8 cellular contexts compared by ENCODE assay signal in the genomic region with DNA sequence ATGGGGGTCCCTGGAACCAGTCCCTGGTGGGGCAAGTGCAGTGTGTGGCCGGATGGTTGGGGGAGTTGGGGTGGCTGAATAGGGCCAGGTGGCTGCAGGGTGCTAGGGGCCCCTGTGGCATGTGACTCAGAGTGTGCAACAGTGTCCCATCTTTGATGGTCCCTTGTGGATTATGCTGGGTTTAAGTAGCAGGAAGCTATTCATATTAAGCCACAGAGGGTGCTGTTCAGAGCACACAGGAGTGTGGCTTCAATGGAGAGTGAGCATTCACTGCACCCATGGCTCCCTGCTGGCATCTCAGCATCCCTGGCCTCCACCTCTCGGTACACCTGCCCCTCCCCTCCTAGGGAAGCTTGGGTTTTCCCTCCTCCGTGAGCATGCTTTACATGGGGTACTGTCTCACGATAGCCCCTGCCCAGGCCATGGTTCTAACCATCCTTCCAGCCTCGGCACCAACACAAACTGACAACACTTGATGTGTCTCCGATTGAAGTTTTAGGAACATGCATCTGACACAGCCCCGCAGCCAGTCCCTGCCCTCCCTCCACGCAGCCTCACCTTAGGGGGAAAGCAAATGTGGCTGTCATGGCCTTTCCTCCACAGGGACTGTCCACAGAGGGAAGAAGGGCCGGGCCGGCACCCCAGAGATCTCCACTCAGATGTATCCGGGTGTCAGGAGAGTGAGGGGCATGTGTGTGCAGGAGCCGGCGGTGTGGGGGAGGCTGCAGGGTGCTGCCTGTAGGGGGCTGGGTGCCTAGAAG. TPM values are rescaled to one million over a fixed set of nuclear protein-coding genes. Genes with fewer than 3 reads are reported as not detected.
DNase-seq lines count a peak whose midpoint lies in the region; ATAC-seq and TF ChIP-seq lines count a peak whose summit lies in the region.

No MANE protein-coding gene starts in this region.

- H3K4me3 ChIP-seq in DOHH2 (ENCODE audit: low read length) (no peak overlapping the region), heart left ventricle (no peak overlapping the region)

- H3K79me2 ChIP-seq in DOHH2 (ENCODE audit: control insufficient read depth, low read length), result no peaks in the 10 kb centered on the region

- 0 out of 2 replicates have a peak overlapping the region, but pooled peaks have one; percentile 9 for H3K4me2 ChIP-seq in DOHH2 (ENCODE audit: low read length)

- H4K20me1 ChIP-seq in DOHH2 (ENCODE audit: control insufficient read depth, insufficient read depth, low read depth, low read length), result no peaks in the 10 kb centered on the region

- intact Hi-C loops in heart left ventricle (cut with DNase I), result no loop called here
- intact Hi-C loops in Calu3 (cut with micrococcal nuclease; ENCODE audit: unreplicated experiment), result no loop called here

- H3K9me3 ChIP-seq in DOHH2 (ENCODE audit: control insufficient read depth, insufficient read depth, low read length) (no peaks in the 10 kb centered on the region), heart left ventricle (peaks cover 0 to 4% (median 0%) of the 10 kb centered on the region in 12 donors)

- H3F3A ChIP-seq in DOHH2 (ENCODE audit: control insufficient read depth, insufficient read depth), result 0 out of 2 replicates have a peak, but pooled peaks cover 2% of the 10 kb centered on the region

- CTCF ChIA-PET in Calu3 (lab: Charles Lee), result no interaction called here

- peaks cover 18% of the 10 kb centered on the region for H3K36me3 Mint-ChIP-seq in Calu3 (ENCODE audit: insufficient read depth, unreplicated experiment)

- peaks cover 2% of the 10 kb centered on the region for H3K9me3 Mint-ChIP-seq in Calu3 (ENCODE audit: low read depth, unreplicated experiment)

- H3K36me3 ChIP-seq in DOHH2 (ENCODE audit: control insufficient read depth, low read length) (no peaks in the 10 kb centered on the region), heart left ventricle (peaks cover 0 to 41% (median 35%) of the 10 kb centered on the region in 9 donors)

- no peaks in the 10 kb centered on the region for H3K9me2 ChIP-seq in DOHH2 (replicated peaks; ENCODE audit: control insufficient read depth, low read length)

- ATAC-seq in HG03108 (IDR thresholded peaks at IDR 0.05; ENCODE audit: unreplicated experiment) (peak; percentile 75), heart left ventricle (peak in 3 of 4 donors; percentile 7 to 8 (median 8))

- peaks cover 18% of the 10 kb centered on the region for H3K4me1 Mint-ChIP-seq in Calu3 (ENCODE audit: low read depth, unreplicated experiment)

- H3K27me3 ChIP-seq in DOHH2 (ENCODE audit: control insufficient read depth, low read length) (peaks cover 15% of the 10 kb centered on the region), heart left ventricle (no peaks in the 10 kb centered on the region)

- 34 to 54% (median 43%) methylated on average over 13 of the region's 13 CpGs for WGBS in heart left ventricle, 4 donors

- H3K27ac Mint-ChIP-seq in Calu3 (ENCODE audit: unreplicated experiment), result no peak overlapping the region

- BruUV-seq in Calu3 (replicated peaks; lab: Mats Ljungman, UMichigan), result no TSS peak

- no peak for TF ChIP-seq POLR2A in heart left ventricle (IDR thresholded peaks at IDR 0.05)

- peak; percentile 52 for DNase-seq in GM19238 (ENCODE audit: insufficient read length, low spot score)
- DNase-seq in SK-N-DZ (ENCODE audit: low spot score), result peak; percentile 44
- DNase-seq in heart left ventricle, result peak in 3 of 5 donors; percentile 23 to 60 (median 23)
- no peak for DNase-seq in Calu3
- DNase-seq in epidermal melanocyte (ENCODE audit: insufficient read length, low spot score), result no peak
- DNase-seq in C1 segment of cervical spinal cord (lab: John Stamatoyannopoulos, UW), result no peak

- H3K4me1 ChIP-seq in DOHH2 (ENCODE audit: control insufficient read depth, low read length) (peaks cover 18% of the 10 kb centered on the region), heart left ventricle (peaks cover 0 to 54% (median 10%) of the 10 kb centered on the region in 12 donors)

- no peaks in the 10 kb centered on the region for H3K27me3 Mint-ChIP-seq in Calu3 (ENCODE audit: unreplicated experiment)

- H3K4me3 Mint-ChIP-seq in Calu3 (ENCODE audit: low read depth, unreplicated experiment), result no peak overlapping the region

- H3K27ac ChIP-seq in DOHH2 (ENCODE audit: low read depth, low read length), result no peak overlapping the region
- H3K27ac ChIP-seq in heart left ventricle, result peak overlapping the region in 2 of 12 donors; percentile 9 to 49

- TF ChIP-seq CTCF in DOHH2 (IDR thresholded peaks at IDR 0.05; ENCODE audit: low read depth, low read length, poor library complexity, severe bottlenecking), result peak; percentile 24
- TF ChIP-seq CTCF in heart left ventricle (IDR thresholded peaks at IDR 0.05), result no peak
- no peak for TF ChIP-seq CTCF in Calu3 (IDR thresholded peaks at IDR 0.05; ENCODE audit: unreplicated experiment)

RNA-seq across cellular contexts. Expression of gene PPIF, which starts 30.4 kb away (rescaled TPM):
- 109 and 110 TPM in 2 replicates for polyA plus RNA-seq in SK-N-DZ (2014; cell fraction: cytosol; rRNA removed)
- 98.3 and 106 TPM in 2 replicates for polyA plus RNA-seq in SK-N-DZ (2014; cell fraction: nucleus; rRNA removed)
- total RNA-seq in heart left ventricle, result 100 to 1,000 TPM in 8 of 9 donors, 10 to 100 TPM in 1; 86.3 to 180 (median 128) TPM
- 100 to 1,000 TPM in 1 of 2 donors, 10 to 100 TPM in 1; 82.8 to 193 TPM for polyA plus RNA-seq in heart left ventricle
- 77.2 and 86.2 TPM in 2 replicates for total RNA-seq in Calu3 (2022)

Comparison
In these comparisons a context has a peak if more than half of its experiments do, and no peak if none do; other contexts are left out.
1. DNase-seq: peak in GM19238 (single experiment), SK-N-DZ (single experiment) and heart left ventricle (3 of 5); none in Calu3 (single experiment), epidermal melanocyte (single experiment) and C1 segment of cervical spinal cord (0 of 14).